23 cellular contexts compared by ENCODE assay signal in the genomic region with DNA sequence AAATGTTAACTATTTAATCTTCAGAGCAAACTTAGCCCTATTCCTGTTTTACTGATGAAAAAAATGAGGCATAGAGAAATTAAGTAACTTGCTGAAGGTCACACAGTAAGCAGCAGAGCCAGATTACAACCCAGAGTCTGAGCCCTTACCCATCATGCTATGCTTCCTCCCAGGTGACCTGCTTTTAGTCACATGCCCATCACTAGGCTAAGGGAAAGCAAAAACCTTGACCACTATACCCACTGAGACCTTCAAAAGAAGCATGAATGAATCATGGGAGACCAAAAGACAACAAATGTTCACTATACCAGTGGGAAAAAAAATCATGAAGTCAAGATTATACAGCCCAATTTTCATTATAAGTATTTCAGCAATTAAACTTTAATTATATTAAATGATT. TPM values are rescaled to one million over a fixed set of nuclear protein-coding genes. Genes with fewer than 3 reads are reported as not detected.
DNase-seq lines count a peak whose midpoint lies in the region; ATAC-seq and TF ChIP-seq lines count a peak whose summit lies in the region.
"Had no signal": no experiment of that assay in that cellular context is flagged by ENCODE, and none has a peak within 500 bp of the region (broad histone marks: within the 10 kb centered on the region; RNA-seq: fewer than 3 reads in every experiment).

No MANE protein-coding gene starts in this region.

- no peaks in the 10 kb centered on the region for H3K9me3 ChIP-seq in HCT116 (ENCODE audit: control insufficient read depth in 1 of 2, insufficient read depth in 1 of 2, low read depth in 1 of 2, low read length in 2 of 2)
- H3K9me3 ChIP-seq in gastrocnemius medialis: no peaks in the 10 kb centered on the region
- H3K9me3 ChIP-seq in hepatocyte (ENCODE audit: low read depth): no peaks in the 10 kb centered on the region

- POLR2A ChIA-PET in activated CD8-positive, alpha-beta T cell treated with anti-CD3 and anti-CD28 coated beads for 36 hours (lab: Charles Lee): no interaction called here
- POLR2A ChIA-PET in activated CD8-positive, alpha-beta T cell treated with anti-CD3 and anti-CD28 coated beads, Interleukin-2, amount 10 ng/mL, durations not matched to agents 7 days and 5 days (lab: Charles Lee): no interaction called here
- POLR2A ChIA-PET in HCT116 (lab: Charles Lee): no interaction called here

- H3K9me2 ChIP-seq in HCT116 (ENCODE audit: insufficient read depth) (no peaks in the 10 kb centered on the region), hepatocyte (replicated peaks; ENCODE audit: insufficient read depth) (no peaks in the 10 kb centered on the region)

- H3K9ac ChIP-seq in HCT116 (ENCODE audit: low read length): no peak overlapping the region

- H3K27me3 Mint-ChIP-seq in activated CD8-positive, alpha-beta T cell treated with anti-CD3 and anti-CD28 coated beads for 36 hours: no peaks in the 10 kb centered on the region
- H3K27me3 Mint-ChIP-seq in activated CD8-positive, alpha-beta T cell treated with anti-CD3 and anti-CD28 coated beads, Interleukin-2, amount 10 ng/mL, durations not matched to agents 7 days and 5 days (ENCODE audit: low read depth): no peaks in the 10 kb centered on the region
- H3K27me3 Mint-ChIP-seq in activated T-helper 17 cell treated with anti-CD3 and anti-CD28 coated beads, Interleukin-2, amount 50 U/mL, for 72 hours: no peaks in the 10 kb centered on the region
- H3K27me3 Mint-ChIP-seq: CD4-positive, alpha-beta memory T cell had no signal

- no TSS peak for BruUV-seq in HCT116 (replicated peaks; lab: Mats Ljungman, UMichigan)

- H3K4me2 ChIP-seq in HCT116 (ENCODE audit: low read length) (no peak overlapping the region), hepatocyte (no peak overlapping the region)

- no peaks in the 10 kb centered on the region for H3K9me3 Mint-ChIP-seq in activated CD8-positive, alpha-beta T cell treated with anti-CD3 and anti-CD28 coated beads for 36 hours
- H3K9me3 Mint-ChIP-seq in activated CD8-positive, alpha-beta T cell treated with anti-CD3 and anti-CD28 coated beads, Interleukin-2, amount 10 ng/mL, durations not matched to agents 7 days and 5 days (ENCODE audit: insufficient read depth): no peaks in the 10 kb centered on the region
- no peaks in the 10 kb centered on the region for H3K9me3 Mint-ChIP-seq in activated T-helper 17 cell treated with anti-CD3 and anti-CD28 coated beads, Interleukin-2, amount 50 U/mL, for 72 hours
- H3K9me3 Mint-ChIP-seq: CD4-positive, alpha-beta memory T cell had no signal

- H3K27ac ChIP-seq in HCT116 (ENCODE audit: low read depth, low read length) (no peak overlapping the region), gastrocnemius medialis (peak overlapping the region in 3 of 4 donors; percentile 2 to 78 (median 13)), hepatocyte (no peak overlapping the region)

- RAD21 ChIA-PET in HCT116 (lab: Charles Lee; ENCODE audit: low non-redundant PET in 1 of 2, low total read pairs in 2 of 2, uncharacterized antibody in 2 of 2, unreplicated experiment in 2 of 2): no interaction called here

- DNase-seq in activated CD8-positive, alpha-beta T cell treated with anti-CD3 and anti-CD28 coated beads for 36 hours: peak; percentile 26
- DNase-seq in activated CD8-positive, alpha-beta T cell treated with anti-CD3 and anti-CD28 coated beads, Interleukin-2, amount 10 ng/mL, durations not matched to agents 7 days and 5 days: no peak
- DNase-seq in HCT116 (ENCODE audit: low read depth, low spot score) (no peak), gastrocnemius medialis (no peak), hepatocyte (ENCODE audit: low spot score) (no peak), MV-4-11 (lab: John Stamatoyannopoulos, UW) (no peak)
- DNase-seq: CD4-positive, alpha-beta memory T cell; DMS53; EL; MM.1S; NCI-H1092 treated with DMSO at 0.1 percent for 48 hours; NCI-H146; NCI-H2029 treated with DMSO at 0.1 percent for 48 hours; NCI-H2171 treated with DMSO at 0.1 percent for 48 hours; NCI-H446; NCI-H69; PC-3; RPMI8226; SHP77 treated with DMSO at 0.1 percent for 48 hours had no signal

- H3K27me3 ChIP-seq in HCT116 (ENCODE audit: insufficient read depth, low read length): no peaks in the 10 kb centered on the region
- H3K27me3 ChIP-seq in gastrocnemius medialis: no peaks in the 10 kb centered on the region
- H3K27me3 ChIP-seq in hepatocyte: no peaks in the 10 kb centered on the region

- intact Hi-C loops in activated CD8-positive, alpha-beta T cell treated with anti-CD3 and anti-CD28 coated beads for 36 hours (cut with micrococcal nuclease): no loop called here
- intact Hi-C loops in HCT116 (cut with micrococcal nuclease): no loop called here
- intact Hi-C loops in gastrocnemius medialis (cut with DNase I; ENCODE audit: low total_unique reads): no loop called here

- CTCF ChIA-PET in activated CD8-positive, alpha-beta T cell treated with anti-CD3 and anti-CD28 coated beads for 36 hours (lab: Charles Lee): interaction anchor here (1.9 kb wide), 1 partner anchor 66 kb away, joined by 7 read pairs; no protein-coding TSS in a partner anchor
- CTCF ChIA-PET in activated CD8-positive, alpha-beta T cell treated with anti-CD3 and anti-CD28 coated beads, Interleukin-2, amount 10 ng/mL, durations not matched to agents 7 days and 5 days (lab: Charles Lee): interaction anchor here (2.2 kb wide), 1 partner anchor 66 kb away, joined by 9 read pairs; no protein-coding TSS in a partner anchor
- CTCF ChIA-PET in HCT116 (lab: Charles Lee): no interaction called here

- H3K4me1 ChIP-seq in HCT116 (ENCODE audit: control insufficient read depth in 1 of 2, insufficient read depth in 2 of 2, low read length in 2 of 2) (peaks cover 2 to 4% of the 10 kb centered on the region in 2 experiments; a peak in 2 of 4 replicates), gastrocnemius medialis (peaks cover 0 to 6% of the 10 kb centered on the region in 2 donors), hepatocyte (ENCODE audit: insufficient read depth) (no peaks in the 10 kb centered on the region)

- in situ Hi-C loops in gastrocnemius medialis (cut with MboI; ENCODE audit: low sequenced_read_pairs in 4 of 4): loop anchor here in 2 of 4 donors (10.0 kb wide), 1 partner anchor 57 kb away; no protein-coding TSS in a partner anchor

- peak; percentile 67 for ATAC-seq in activated CD8-positive, alpha-beta T cell treated with anti-CD3 and anti-CD28 coated beads for 36 hours
- ATAC-seq in activated CD8-positive, alpha-beta T cell treated with anti-CD3 and anti-CD28 coated beads, Interleukin-2, amount 10 ng/mL, durations not matched to agents 7 days and 5 days: no peak
- ATAC-seq in HCT116: peak; percentile 60; the same call in 1 of the 2 replicates
- ATAC-seq in activated T-helper 17 cell treated with anti-CD3 and anti-CD28 coated beads, Interleukin-2, amount 50 U/mL, for 72 hours (replicated peaks): peak; percentile 79
- no peak for ATAC-seq in gastrocnemius medialis
- no peak for ATAC-seq in GM21529 (IDR thresholded peaks at IDR 0.05; ENCODE audit: unreplicated experiment)
- ATAC-seq: PC-3, SK-N-SH treated with all-trans-retinoic acid at 6 μM for 48 hours had no signal

- no peak overlapping the region for H3K4me3 ChIP-seq in HCT116 (replicated peaks in 1 of 2; ENCODE audit: low read depth in 1 of 2, low read length in 2 of 2)
- no peak overlapping the region for H3K4me3 ChIP-seq in gastrocnemius medialis
- no peak overlapping the region for H3K4me3 ChIP-seq in hepatocyte

- H3K27ac Mint-ChIP-seq in activated CD8-positive, alpha-beta T cell treated with anti-CD3 and anti-CD28 coated beads for 36 hours: no peak overlapping the region
- no peak overlapping the region for H3K27ac Mint-ChIP-seq in activated CD8-positive, alpha-beta T cell treated with anti-CD3 and anti-CD28 coated beads, Interleukin-2, amount 10 ng/mL, durations not matched to agents 7 days and 5 days
- H3K27ac Mint-ChIP-seq in activated T-helper 17 cell treated with anti-CD3 and anti-CD28 coated beads, Interleukin-2, amount 50 U/mL, for 72 hours: no peak overlapping the region

- H3K79me2 ChIP-seq in HCT116 (ENCODE audit: insufficient read depth, low read length) (no peaks in the 10 kb centered on the region), hepatocyte (no peaks in the 10 kb centered on the region)

- TF ChIP-seq POLR2A in HCT116 (IDR thresholded peaks at IDR 0.05; ENCODE audit: borderline replicate concordance, extremely low read depth, insufficient read depth, insufficient read length): no peak
- no peak for TF ChIP-seq POLR2A in gastrocnemius medialis (IDR thresholded peaks at IDR 0.05)

- no peaks in the 10 kb centered on the region for H4K20me1 ChIP-seq in HCT116 (ENCODE audit: insufficient read depth)
- H4K20me1 ChIP-seq in hepatocyte (ENCODE audit: insufficient read depth, poor library complexity, severe bottlenecking): no peaks in the 10 kb centered on the region

- H3K4me1 Mint-ChIP-seq in activated CD8-positive, alpha-beta T cell treated with anti-CD3 and anti-CD28 coated beads for 36 hours (ENCODE audit: low read depth): peaks cover 7% of the 10 kb centered on the region
- H3K4me1 Mint-ChIP-seq in activated CD8-positive, alpha-beta T cell treated with anti-CD3 and anti-CD28 coated beads, Interleukin-2, amount 10 ng/mL, durations not matched to agents 7 days and 5 days (ENCODE audit: low read depth): peaks cover 6% of the 10 kb centered on the region
- no peaks in the 10 kb centered on the region for H3K4me1 Mint-ChIP-seq in activated T-helper 17 cell treated with anti-CD3 and anti-CD28 coated beads, Interleukin-2, amount 50 U/mL, for 72 hours

- H3K36me3 ChIP-seq in HCT116 (ENCODE audit: control insufficient read depth in 1 of 2, insufficient read depth in 2 of 2, low read length in 2 of 2) (no peaks in the 10 kb centered on the region), gastrocnemius medialis (peaks cover 0 to 51% of the 10 kb centered on the region in 2 donors), hepatocyte (replicated peaks; ENCODE audit: insufficient read depth, low read depth) (no peaks in the 10 kb centered on the region)

- TF ChIP-seq CTCF in activated CD8-positive, alpha-beta T cell treated with anti-CD3 and anti-CD28 coated beads for 36 hours (IDR thresholded peaks at IDR 0.05): no peak
- TF ChIP-seq CTCF in HCT116 (IDR thresholded peaks at IDR 0.05 in 2 of 3, conservative IDR thresholded peaks at IDR 0.05 in 1 of 3; ENCODE audit: borderline replicate concordance in 1 of 3, insufficient read depth in 1 of 3, low read depth in 2 of 3, low read length in 2 of 3) (no peak), gastrocnemius medialis (IDR thresholded peaks at IDR 0.05 in 4 of 5, conservative IDR thresholded peaks at IDR 0.05 in 1 of 5) (no peak), hepatocyte (IDR thresholded peaks at IDR 0.05; ENCODE audit: poor library complexity) (no peak)

- no peak for TF ChIP-seq RAD21 in HCT116 (IDR thresholded peaks at IDR 0.05; ENCODE audit: low read depth)

- no peaks in the 10 kb centered on the region for H3K36me3 Mint-ChIP-seq in activated CD8-positive, alpha-beta T cell treated with anti-CD3 and anti-CD28 coated beads for 36 hours (ENCODE audit: low read depth)
- peaks cover 4% of the 10 kb centered on the region for H3K36me3 Mint-ChIP-seq in activated CD8-positive, alpha-beta T cell treated with anti-CD3 and anti-CD28 coated beads, Interleukin-2, amount 10 ng/mL, durations not matched to agents 7 days and 5 days (ENCODE audit: low read depth)
- no peaks in the 10 kb centered on the region for H3K36me3 Mint-ChIP-seq in activated T-helper 17 cell treated with anti-CD3 and anti-CD28 coated beads, Interleukin-2, amount 50 U/mL, for 72 hours (ENCODE audit: low read depth)

- H3K4me3 Mint-ChIP-seq in activated CD8-positive, alpha-beta T cell treated with anti-CD3 and anti-CD28 coated beads for 36 hours: no peak overlapping the region
- no peak overlapping the region for H3K4me3 Mint-ChIP-seq in activated CD8-positive, alpha-beta T cell treated with anti-CD3 and anti-CD28 coated beads, Interleukin-2, amount 10 ng/mL, durations not matched to agents 7 days and 5 days
- no peak overlapping the region for H3K4me3 Mint-ChIP-seq in activated T-helper 17 cell treated with anti-CD3 and anti-CD28 coated beads, Interleukin-2, amount 50 U/mL, for 72 hours
- H3K4me3 Mint-ChIP-seq: CD4-positive, alpha-beta memory T cell had no signal

- H2AFZ ChIP-seq in HCT116 (ENCODE audit: low read depth, low read length, poor library complexity, severe bottlenecking) (peak overlapping the region; percentile 78), hepatocyte (no peak overlapping the region)

RNA-seq across cellular contexts. Expression of a gene that starts 5.3 kb away (rescaled TPM):
- 10 to 100 TPM; 30.8 to 35.8 TPM for total RNA-seq in activated CD8-positive, alpha-beta T cell treated with anti-CD3 and anti-CD28 coated beads for 36 hours
- total RNA-seq in activated CD8-positive, alpha-beta T cell treated with anti-CD3 and anti-CD28 coated beads, Interleukin-2, amount 10 ng/mL, durations not matched to agents 7 days and 5 days: 10 to 100 TPM; 29.2 to 30.8 TPM
- total RNA-seq in HCT116 (2021; ENCODE audit: unreplicated experiment) (28.8 TPM), gastrocnemius medialis (1 to 10 TPM; 3.7 to 6.3 (median 5.3) TPM), hepatocyte (10.7 and 12.4 TPM in 2 replicates)
- polyA plus RNA-seq in HCT116 (2012): 4.5 and 7.1 TPM in 2 replicates
- 10 to 100 TPM; 27.8 to 38.0 TPM for total RNA-seq in activated T-helper 17 cell treated with anti-CD3 and anti-CD28 coated beads, Interleukin-2, amount 50 U/mL, for 72 hours
- 2.2 and 2.9 TPM in 2 replicates for polyA plus RNA-seq in hepatocyte

RNA-seq across cellular contexts. Expression of a gene that starts 19.3 kb away (rescaled TPM):
- 100 to 1,000 TPM; 126 TPM for total RNA-seq in activated CD8-positive, alpha-beta T cell treated with anti-CD3 and anti-CD28 coated beads for 36 hours
- 10 to 100 TPM; 53.5 to 54.6 TPM for total RNA-seq in activated CD8-positive, alpha-beta T cell treated with anti-CD3 and anti-CD28 coated beads, Interleukin-2, amount 10 ng/mL, durations not matched to agents 7 days and 5 days
- total RNA-seq in HCT116 (2021; ENCODE audit: unreplicated experiment) (18.4 TPM), gastrocnemius medialis (1,000 to 10,000 TPM in 3 of 4 donors, 100 to 1,000 TPM in 1; 485 to 1,318 (median 1,176) TPM), hepatocyte (402 and 427 TPM in 2 replicates)
- polyA plus RNA-seq in HCT116 (2012): 28.6 and 30.7 TPM in 2 replicates
- total RNA-seq in activated T-helper 17 cell treated with anti-CD3 and anti-CD28 coated beads, Interleukin-2, amount 50 U/mL, for 72 hours: 100 to 1,000 TPM; 114 to 136 TPM
- 401 and 508 TPM in 2 replicates for polyA plus RNA-seq in hepatocyte
- total RNA-seq: A172 had no signal

RNA-seq across cellular contexts. Expression of a gene that starts 58.8 kb away (rescaled TPM):
- total RNA-seq in activated CD8-positive, alpha-beta T cell treated with anti-CD3 and anti-CD28 coated beads for 36 hours: 10 to 100 TPM; 53.6 to 56.3 TPM
- total RNA-seq in activated CD8-positive, alpha-beta T cell treated with anti-CD3 and anti-CD28 coated beads, Interleukin-2, amount 10 ng/mL, durations not matched to agents 7 days and 5 days: 10 to 100 TPM; 44.7 to 46.0 TPM
- total RNA-seq in HCT116 (2021; ENCODE audit: unreplicated experiment) (47.3 TPM), gastrocnemius medialis (10 to 100 TPM; 65.2 to 70.4 (median 65.5) TPM), hepatocyte (63.8 and 84.2 TPM in 2 replicates)
- polyA plus RNA-seq in HCT116 (2012): 40.0 and 47.8 TPM in 2 replicates
- total RNA-seq in activated T-helper 17 cell treated with anti-CD3 and anti-CD28 coated beads, Interleukin-2, amount 50 U/mL, for 72 hours: 10 to 100 TPM; 64.0 to 66.0 TPM
- 127 and 147 TPM in 2 replicates for polyA plus RNA-seq in hepatocyte

Comparison
In these comparisons a context has a peak if more than half of its experiments do, and no peak if none do; other contexts are left out.
1. ATAC-seq: peak in activated CD8-positive, alpha-beta T cell treated with anti-CD3 and anti-CD28 coated beads for 36 hours (single experiment), HCT116 (single experiment) and activated T-helper 17 cell treated with anti-CD3 and anti-CD28 coated beads, Interleukin-2, amount 50 U/mL, for 72 hours (single experiment); none in activated CD8-positive, alpha-beta T cell treated with anti-CD3 and anti-CD28 coated beads, Interleukin-2, amount 10 ng/mL, durations not matched to agents 7 days and 5 days (single experiment), gastrocnemius medialis (0 of 2) and GM21529 (single experiment).
2. H3K27ac ChIP-seq: peak in gastrocnemius medialis (3 of 4); none in HCT116 (single experiment) and hepatocyte (single experiment).